Comparison of ENCODE assay signal across 8 cellular contexts in genomic region chr3:99753268-99753975, GRCh38.
DNase-seq lines count a peak whose midpoint lies in the region; ATAC-seq, FAIRE-seq and TF ChIP-seq lines count a peak whose summit lies in the region.

No MANE protein-coding gene starts in this region.

- intact Hi-C loops in CD14-positive monocyte (cut with micrococcal nuclease): no loop called here

- H3K4me3 Mint-ChIP-seq in CD14-positive monocyte (no peak overlapping the region), neural progenitor cell (no peak overlapping the region)

- H3K36me3 Mint-ChIP-seq in CD14-positive monocyte (no peaks in the 10 kb centered on the region), neural progenitor cell (no peaks in the 10 kb centered on the region)

- no peaks in the 10 kb centered on the region for H3F3A ChIP-seq in neural progenitor cell (ENCODE audit: low read depth)

- no peak for DNase-seq in CD14-positive monocyte (ENCODE audit: low spot score)
- DNase-seq in GM13976 (ENCODE audit: low spot score): peak; percentile 18
- peak; percentile 34 for DNase-seq in NCI-H1105 (lab: John Stamatoyannopoulos, UW)
- peak; percentile 92 for DNase-seq in fibroblast of peridontal ligament (ENCODE audit: extremely low read depth)
- peak; percentile 79 for DNase-seq in neural progenitor cell (ENCODE audit: low spot score)
- no peak for DNase-seq in GF-D8 (lab: John Stamatoyannopoulos, UW)

- H3K4me1 ChIP-seq in neural progenitor cell: no peaks in the 10 kb centered on the region

- in situ Hi-C loops in GM13976 (cut with MboI; ENCODE audit: low sequenced_read_pairs, unreplicated experiment): loop anchor here (25.0 kb wide), 1 partner anchor 641 kb away; no protein-coding TSS in a partner anchor

- no peaks in the 10 kb centered on the region for H3K9me3 Mint-ChIP-seq in CD14-positive monocyte
- no peaks in the 10 kb centered on the region for H3K9me3 Mint-ChIP-seq in neural progenitor cell

- H3K27ac Mint-ChIP-seq in CD14-positive monocyte: no peak overlapping the region
- no peak overlapping the region for H3K27ac Mint-ChIP-seq in neural progenitor cell

- TF ChIP-seq CTCF in CD14-positive monocyte (IDR thresholded peaks at IDR 0.05) (peak; percentile 35), GM13976 (IDR thresholded peaks at IDR 0.05; ENCODE audit: borderline replicate concordance, control extremely low read depth, extremely low read depth, insufficient read depth, missing control alignments) (peak; percentile 50), neural progenitor cell (IDR thresholded peaks at IDR 0.05) (peak; percentile 82)

- H3K79me2 ChIP-seq in neural progenitor cell (ENCODE audit: low read depth): no peaks in the 10 kb centered on the region

- no peak overlapping the region for H3K4me3 ChIP-seq in neural progenitor cell

- H3K9me3 ChIP-seq in neural progenitor cell (ENCODE audit: low read depth): no peaks in the 10 kb centered on the region

- peak; percentile 73 for FAIRE-seq in TTC549 (lab: Jason Lieb, UNC)

- no peaks in the 10 kb centered on the region for H4K20me1 ChIP-seq in neural progenitor cell (ENCODE audit: low read depth)

- H3K27me3 Mint-ChIP-seq in CD14-positive monocyte (ENCODE audit: low read depth in 3 of 3) (peaks cover 3% of the 10 kb centered on the region in 3 donors), neural progenitor cell (ENCODE audit: insufficient read depth, low read depth) (no peaks in the 10 kb centered on the region)

- H3K27me3 ChIP-seq in neural progenitor cell: no peaks in the 10 kb centered on the region

- no peaks in the 10 kb centered on the region for H3K4me1 Mint-ChIP-seq in CD14-positive monocyte
- no peaks in the 10 kb centered on the region for H3K4me1 Mint-ChIP-seq in neural progenitor cell

- no peaks in the 10 kb centered on the region for H3K36me3 ChIP-seq in neural progenitor cell

- no peak overlapping the region for H2AFZ ChIP-seq in neural progenitor cell (replicated peaks)

- H3K27ac ChIP-seq in neural progenitor cell: no peak overlapping the region

- no peak overlapping the region for H3K9ac ChIP-seq in neural progenitor cell

- no peak overlapping the region for H3K4me2 ChIP-seq in neural progenitor cell

- peak; percentile 81 for ATAC-seq in HG02763 (IDR thresholded peaks at IDR 0.05; ENCODE audit: unreplicated experiment)

Comparison
In these comparisons a context has a peak if more than half of its experiments do, and no peak if none do; other contexts are left out.
1. DNase-seq: peak in GM13976 (single experiment), NCI-H1105 (single experiment), fibroblast of peridontal ligament (single experiment) and neural progenitor cell (single experiment); none in CD14-positive monocyte (single experiment) and GF-D8 (single experiment).
2. Peak in every context shown above with its lines, with median percentiles within 50 percentile points of each other: CTCF ChIP-seq.